In the genomic region with DNA sequence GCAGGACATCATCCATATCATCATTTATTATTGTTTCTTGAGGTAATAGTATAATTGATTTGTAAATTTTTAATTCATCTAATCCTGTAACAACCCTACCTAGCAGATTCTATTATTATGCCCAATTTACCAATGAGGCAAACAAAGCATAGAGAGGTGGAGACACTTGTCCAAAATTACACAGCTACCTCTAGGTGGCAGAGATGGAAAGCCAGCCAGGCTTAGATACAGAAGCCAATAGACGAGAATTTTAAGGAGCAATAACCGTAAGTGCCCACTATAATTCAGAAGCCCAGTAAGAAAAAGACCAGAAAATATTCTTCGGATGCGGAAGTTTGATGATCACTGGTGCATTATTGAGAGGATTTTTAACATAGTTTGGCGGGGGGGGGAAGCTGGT, we compare ENCODE assay signal across 13 cellular contexts. TPM values are rescaled to one million over a fixed set of nuclear protein-coding genes. Genes with fewer than 3 reads are reported as not detected.
DNase-seq lines count a peak whose midpoint lies in the region; ATAC-seq and TF ChIP-seq lines count a peak whose summit lies in the region.
"Had no signal": no experiment of that assay in that cellular context is flagged by ENCODE, and none has a peak within 500 bp of the region (broad histone marks: within the 10 kb centered on the region; RNA-seq: fewer than 3 reads in every experiment).

No MANE protein-coding gene starts in this region.

- dilution Hi-C loops in mammary epithelial cell (cut with HindIII; ENCODE audit: low sequenced_read_pairs): no loop called here

- CTCF ChIA-PET in mammary epithelial cell (lab: Charles Lee; ENCODE audit: low non-redundant PET): interaction anchor here (0.6 kb wide), 1 partner anchor 42 kb away, joined by 3 read pairs; no protein-coding TSS in a partner anchor

- peak; percentile 19 to 48 for TF ChIP-seq CTCF in mammary epithelial cell (conservative IDR thresholded peaks at IDR 0.05 in 1 of 2, IDR thresholded peaks at IDR 0.05 in 1 of 2; ENCODE audit: extremely low read depth in 1 of 2, insufficient read depth in 1 of 2, low read depth in 1 of 2, low read length in 2 of 2)

- H3K4me1 ChIP-seq in mammary epithelial cell (ENCODE audit: insufficient read depth, low read length): no peaks in the 10 kb centered on the region
- no peaks in the 10 kb centered on the region for H3K4me1 ChIP-seq in effector memory CD4-positive, alpha-beta T cell (ENCODE audit: control insufficient read depth, insufficient read depth, low read length, poor library complexity, severe bottlenecking)
- H3K4me1 ChIP-seq: left lung had no signal

- ATAC-seq in HG03045 (IDR thresholded peaks at IDR 0.05; ENCODE audit: unreplicated experiment): no peak
- ATAC-seq: left lung had no signal

- in situ Hi-C loops in mammary epithelial cell (cut with MboI; ENCODE audit: low sequenced_read_pairs in 2 of 2): no loop called here

- H3K36me3 ChIP-seq in mammary epithelial cell (ENCODE audit: insufficient read depth, low read length): no peaks in the 10 kb centered on the region
- H3K36me3 ChIP-seq in effector memory CD4-positive, alpha-beta T cell (ENCODE audit: control insufficient read depth, insufficient read depth, low read length): no peaks in the 10 kb centered on the region
- H3K36me3 ChIP-seq: left lung had no signal

- H3K4me2 ChIP-seq in mammary epithelial cell (ENCODE audit: insufficient read depth, low read depth, low read length): no peak overlapping the region

- H3K27ac ChIP-seq in mammary epithelial cell (ENCODE audit: insufficient read depth, low read depth, low read length): no peak overlapping the region
- H3K27ac ChIP-seq in effector memory CD4-positive, alpha-beta T cell (ENCODE audit: insufficient read depth, low read length, poor library complexity, severe bottlenecking): no peak overlapping the region
- H3K27ac ChIP-seq: left lung, skin epidermis had no signal

- no peaks in the 10 kb centered on the region for H3K79me2 ChIP-seq in mammary epithelial cell (ENCODE audit: insufficient read depth, low read length)

- DNase-seq in DMS 273 (lab: John Stamatoyannopoulos, UW; ENCODE audit: unreplicated experiment) (peak; percentile 13), DMS 273 treated with DMSO at 0.1 percent for 48 hours (lab: John Stamatoyannopoulos, UW) (no peak), mammary epithelial cell (no peak), pons (ENCODE audit: low spot score) (peak; percentile 69), DMS114 treated with DMSO at 0.1 percent for 48 hours (lab: John Stamatoyannopoulos, UW; ENCODE audit: unreplicated experiment) (no peak)
- peak; percentile 6 for DNase-seq in Jurkat, Clone E6-1 (ENCODE audit: low read depth, low spot score)
- no peak for DNase-seq in effector memory CD4-positive, alpha-beta T cell
- DNase-seq: 8988T; effector CD8-positive, alpha-beta T cell; left lung; T-helper 2 cell had no signal

- no peaks in the 10 kb centered on the region for H4K20me1 ChIP-seq in mammary epithelial cell (ENCODE audit: insufficient read depth, low read length)

- 88% methylated on average over 5 of the region's 5 CpGs for WGBS in mammary epithelial cell (ENCODE audit: low coverage, missing lambda C conversion rate)

- H3K27me3 ChIP-seq in mammary epithelial cell (ENCODE audit: insufficient read depth, low read length): no peaks in the 10 kb centered on the region
- no peaks in the 10 kb centered on the region for H3K27me3 ChIP-seq in effector memory CD4-positive, alpha-beta T cell (replicated peaks; ENCODE audit: control insufficient read depth, insufficient read depth, low read length, poor library complexity, severe bottlenecking)
- H3K27me3 ChIP-seq: left lung had no signal

- H3K9me3 ChIP-seq in mammary epithelial cell (replicated peaks; ENCODE audit: insufficient read depth, low read length): no peaks in the 10 kb centered on the region
- H3K9me3 ChIP-seq in effector memory CD4-positive, alpha-beta T cell (ENCODE audit: control insufficient read depth, low read length): no peaks in the 10 kb centered on the region

- no TSS peak for BruUV-seq in mammary epithelial cell (replicated peaks; lab: Mats Ljungman, UMichigan)

- no peak overlapping the region for H2AFZ ChIP-seq in mammary epithelial cell (ENCODE audit: low read depth, low read length)

- no peak overlapping the region for H3K4me3 ChIP-seq in Jurkat, Clone E6-1 (ENCODE audit: low read length)
- H3K4me3 ChIP-seq in mammary epithelial cell (replicated peaks in 1 of 3; ENCODE audit: insufficient read depth in 1 of 3, low read depth in 2 of 3, low read length in 3 of 3): no peak overlapping the region
- no peak overlapping the region for H3K4me3 ChIP-seq in effector memory CD4-positive, alpha-beta T cell (ENCODE audit: insufficient read depth, low read depth, low read length, poor library complexity, severe bottlenecking)
- H3K4me3 ChIP-seq: left lung, skin epidermis had no signal

- intact Hi-C loops in mammary epithelial cell (cut with micrococcal nuclease): loop anchor here (1.0 kb wide), 1 partner anchor 99 kb away; no protein-coding TSS in a partner anchor

- no peak overlapping the region for H3K9ac ChIP-seq in mammary epithelial cell (ENCODE audit: insufficient read depth, low read length)

RNA-seq across cellular contexts. Expression of gene ANK3, which starts 54.0 kb away (rescaled TPM):
- not detected for polyA plus RNA-seq in Jurkat, Clone E6-1 (2012; ENCODE audit: insufficient read depth, insufficient read length)
- 10 to 100 TPM; 12.9 to 23.7 TPM for total RNA-seq in mammary epithelial cell
- polyA plus RNA-seq in mammary epithelial cell: 5.0 TPM
- polyA minus RNA-seq in mammary epithelial cell: 9.9 TPM

Comparison
In these comparisons a context has a peak if more than half of its experiments do, and no peak if none do; other contexts are left out.
1. DNase-seq: peak in DMS 273 (single experiment), Jurkat, Clone E6-1 (single experiment) and pons (single experiment); none in DMS 273 treated with DMSO at 0.1 percent for 48 hours (single experiment), mammary epithelial cell (single experiment), DMS114 treated with DMSO at 0.1 percent for 48 hours (single experiment) and effector memory CD4-positive, alpha-beta T cell (0 of 3).